Comparison of ENCODE assay signal across 1 cellular context in the genomic region with DNA sequence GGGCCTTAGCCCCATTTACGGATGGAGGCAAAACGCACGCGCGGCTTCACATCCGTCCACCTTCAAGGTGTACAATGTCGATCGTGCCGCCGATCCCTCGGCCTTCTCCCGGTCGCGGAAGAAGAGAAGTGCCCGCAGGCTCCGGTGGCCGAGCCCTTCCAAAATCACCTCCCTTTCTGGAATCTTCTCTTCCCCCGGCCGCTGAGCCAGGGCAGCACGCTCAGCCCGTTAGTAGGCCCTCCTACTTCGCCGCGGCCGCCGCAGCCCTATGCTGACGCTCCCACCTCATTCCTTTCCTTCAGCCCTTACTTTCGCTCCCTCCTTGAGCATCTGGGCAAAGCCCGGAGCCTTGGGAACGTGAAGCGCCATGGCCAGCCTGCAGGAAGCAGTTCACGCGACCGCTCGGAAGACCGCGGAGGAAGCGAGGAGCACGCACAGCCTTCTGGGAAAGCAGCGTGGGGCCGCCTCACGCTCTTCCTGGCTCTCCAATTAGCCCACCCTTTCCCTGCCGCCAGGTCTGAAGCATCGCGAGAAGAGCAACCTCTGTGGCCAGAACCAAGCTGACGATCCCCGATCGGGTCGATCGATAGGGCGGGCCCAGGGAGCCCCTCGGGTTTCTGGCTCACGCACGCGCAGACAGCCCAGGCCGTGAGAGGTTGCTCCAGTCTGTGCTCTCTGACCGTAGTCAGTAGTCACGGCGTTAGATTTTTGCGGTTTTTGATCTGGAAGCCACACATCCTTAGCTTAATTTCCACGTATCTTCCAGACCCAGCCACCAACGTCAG.
A peak's percentile ranks its signal among the peaks of the same experiment; 100 is the strongest.
TF ChIP-seq lines count a peak whose summit lies in the region.

A gene with protein sequence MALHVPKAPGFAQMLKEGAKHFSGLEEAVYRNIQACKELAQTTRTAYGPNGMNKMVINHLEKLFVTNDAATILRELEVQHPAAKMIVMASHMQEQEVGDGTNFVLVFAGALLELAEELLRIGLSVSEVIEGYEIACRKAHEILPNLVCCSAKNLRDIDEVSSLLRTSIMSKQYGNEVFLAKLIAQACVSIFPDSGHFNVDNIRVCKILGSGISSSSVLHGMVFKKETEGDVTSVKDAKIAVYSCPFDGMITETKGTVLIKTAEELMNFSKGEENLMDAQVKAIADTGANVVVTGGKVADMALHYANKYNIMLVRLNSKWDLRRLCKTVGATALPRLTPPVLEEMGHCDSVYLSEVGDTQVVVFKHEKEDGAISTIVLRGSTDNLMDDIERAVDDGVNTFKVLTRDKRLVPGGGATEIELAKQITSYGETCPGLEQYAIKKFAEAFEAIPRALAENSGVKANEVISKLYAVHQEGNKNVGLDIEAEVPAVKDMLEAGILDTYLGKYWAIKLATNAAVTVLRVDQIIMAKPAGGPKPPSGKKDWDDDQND (minus strand): TSS at position 427 of the 785 bp plus-strand sequence. CDS start 58 bp downstream, at position 369.

TF ChIP-seq in K562, 482 proteins besides CTCF, POLR2A, EP300 and RAD21 (continued from another document and continues in another):
- TF ChIP-seq, protein P1, sequence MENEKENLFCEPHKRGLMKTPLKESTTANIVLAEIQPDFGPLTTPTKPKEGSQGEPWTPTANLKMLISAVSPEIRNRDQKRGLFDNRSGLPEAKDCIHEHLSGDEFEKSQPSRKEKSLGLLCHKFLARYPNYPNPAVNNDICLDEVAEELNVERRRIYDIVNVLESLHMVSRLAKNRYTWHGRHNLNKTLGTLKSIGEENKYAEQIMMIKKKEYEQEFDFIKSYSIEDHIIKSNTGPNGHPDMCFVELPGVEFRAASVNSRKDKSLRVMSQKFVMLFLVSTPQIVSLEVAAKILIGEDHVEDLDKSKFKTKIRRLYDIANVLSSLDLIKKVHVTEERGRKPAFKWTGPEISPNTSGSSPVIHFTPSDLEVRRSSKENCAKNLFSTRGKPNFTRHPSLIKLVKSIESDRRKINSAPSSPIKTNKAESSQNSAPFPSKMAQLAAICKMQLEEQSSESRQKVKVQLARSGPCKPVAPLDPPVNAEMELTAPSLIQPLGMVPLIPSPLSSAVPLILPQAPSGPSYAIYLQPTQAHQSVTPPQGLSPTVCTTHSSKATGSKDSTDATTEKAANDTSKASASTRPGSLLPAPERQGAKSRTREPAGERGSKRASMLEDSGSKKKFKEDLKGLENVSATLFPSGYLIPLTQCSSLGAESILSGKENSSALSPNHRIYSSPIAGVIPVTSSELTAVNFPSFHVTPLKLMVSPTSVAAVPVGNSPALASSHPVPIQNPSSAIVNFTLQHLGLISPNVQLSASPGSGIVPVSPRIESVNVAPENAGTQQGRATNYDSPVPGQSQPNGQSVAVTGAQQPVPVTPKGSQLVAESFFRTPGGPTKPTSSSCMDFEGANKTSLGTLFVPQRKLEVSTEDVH (IDR thresholded peaks at IDR 0.05; ENCODE audit: low read depth, partially characterized antibody): no peak
- peak in 1 of 2 experiments; percentile 73; a peak in 1 of 3 replicates for TF ChIP-seq CBX3 (IDR thresholded peaks at IDR 0.05; ENCODE audit: borderline replicate concordance in 1 of 2, low read length in 2 of 2)
- TF ChIP-seq RBM14 (IDR thresholded peaks at IDR 0.05; ENCODE audit: borderline replicate concordance, insufficient read depth, low read depth, low read length): 0 out of 2 replicates have a peak, but pooled peaks have one; percentile 74
- TF ChIP-seq HDAC1 (IDR thresholded peaks at IDR 0.05): peak in 1 of 2 experiments; percentile 83; a peak in 2 of 4 replicates
- TF ChIP-seq, protein P2, sequence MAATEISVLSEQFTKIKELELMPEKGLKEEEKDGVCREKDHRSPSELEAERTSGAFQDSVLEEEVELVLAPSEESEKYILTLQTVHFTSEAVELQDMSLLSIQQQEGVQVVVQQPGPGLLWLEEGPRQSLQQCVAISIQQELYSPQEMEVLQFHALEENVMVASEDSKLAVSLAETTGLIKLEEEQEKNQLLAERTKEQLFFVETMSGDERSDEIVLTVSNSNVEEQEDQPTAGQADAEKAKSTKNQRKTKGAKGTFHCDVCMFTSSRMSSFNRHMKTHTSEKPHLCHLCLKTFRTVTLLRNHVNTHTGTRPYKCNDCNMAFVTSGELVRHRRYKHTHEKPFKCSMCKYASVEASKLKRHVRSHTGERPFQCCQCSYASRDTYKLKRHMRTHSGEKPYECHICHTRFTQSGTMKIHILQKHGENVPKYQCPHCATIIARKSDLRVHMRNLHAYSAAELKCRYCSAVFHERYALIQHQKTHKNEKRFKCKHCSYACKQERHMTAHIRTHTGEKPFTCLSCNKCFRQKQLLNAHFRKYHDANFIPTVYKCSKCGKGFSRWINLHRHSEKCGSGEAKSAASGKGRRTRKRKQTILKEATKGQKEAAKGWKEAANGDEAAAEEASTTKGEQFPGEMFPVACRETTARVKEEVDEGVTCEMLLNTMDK (IDR thresholded peaks at IDR 0.05; ENCODE audit: borderline replicate concordance, insufficient read depth, low read depth, low read length, poor library complexity, severe bottlenecking): no peak
- TF ChIP-seq, protein P3, sequence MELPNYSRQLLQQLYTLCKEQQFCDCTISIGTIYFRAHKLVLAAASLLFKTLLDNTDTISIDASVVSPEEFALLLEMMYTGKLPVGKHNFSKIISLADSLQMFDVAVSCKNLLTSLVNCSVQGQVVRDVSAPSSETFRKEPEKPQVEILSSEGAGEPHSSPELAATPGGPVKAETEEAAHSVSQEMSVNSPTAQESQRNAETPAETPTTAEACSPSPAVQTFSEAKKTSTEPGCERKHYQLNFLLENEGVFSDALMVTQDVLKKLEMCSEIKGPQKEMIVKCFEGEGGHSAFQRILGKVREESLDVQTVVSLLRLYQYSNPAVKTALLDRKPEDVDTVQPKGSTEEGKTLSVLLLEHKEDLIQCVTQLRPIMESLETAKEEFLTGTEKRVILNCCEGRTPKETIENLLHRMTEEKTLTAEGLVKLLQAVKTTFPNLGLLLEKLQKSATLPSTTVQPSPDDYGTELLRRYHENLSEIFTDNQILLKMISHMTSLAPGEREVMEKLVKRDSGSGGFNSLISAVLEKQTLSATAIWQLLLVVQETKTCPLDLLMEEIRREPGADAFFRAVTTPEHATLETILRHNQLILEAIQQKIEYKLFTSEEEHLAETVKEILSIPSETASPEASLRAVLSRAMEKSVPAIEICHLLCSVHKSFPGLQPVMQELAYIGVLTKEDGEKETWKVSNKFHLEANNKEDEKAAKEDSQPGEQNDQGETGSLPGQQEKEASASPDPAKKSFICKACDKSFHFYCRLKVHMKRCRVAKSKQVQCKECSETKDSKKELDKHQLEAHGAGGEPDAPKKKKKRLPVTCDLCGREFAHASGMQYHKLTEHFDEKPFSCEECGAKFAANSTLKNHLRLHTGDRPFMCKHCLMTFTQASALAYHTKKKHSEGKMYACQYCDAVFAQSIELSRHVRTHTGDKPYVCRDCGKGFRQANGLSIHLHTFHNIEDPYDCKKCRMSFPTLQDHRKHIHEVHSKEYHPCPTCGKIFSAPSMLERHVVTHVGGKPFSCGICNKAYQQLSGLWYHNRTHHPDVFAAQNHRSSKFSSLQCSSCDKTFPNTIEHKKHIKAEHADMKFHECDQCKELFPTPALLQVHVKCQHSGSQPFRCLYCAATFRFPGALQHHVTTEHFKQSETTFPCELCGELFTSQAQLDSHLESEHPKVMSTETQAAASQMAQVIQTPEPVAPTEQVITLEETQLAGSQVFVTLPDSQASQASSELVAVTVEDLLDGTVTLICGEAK (IDR thresholded peaks at IDR 0.05): peak; percentile 53; the same call in 1 of the 2 replicates
- TF ChIP-seq, protein P3 (CRISPR knock-in tag; IDR thresholded peaks at IDR 0.05): no peak
- TF ChIP-seq CXXC5 (CRISPR knock-in tag; IDR thresholded peaks at IDR 0.05): peak; percentile 92
- peak; percentile 38; the same call in 1 of the 2 replicates for TF ChIP-seq KLF1 (tag; IDR thresholded peaks at IDR 0.05)
- TF ChIP-seq SIN3A (IDR thresholded peaks at IDR 0.05; ENCODE audit: borderline replicate concordance in 2 of 2, control insufficient read depth in 1 of 2, low read depth in 2 of 2, low read length in 2 of 2): peak; percentile 67 to 95; a peak in 3 of 4 replicates
- no peak for TF ChIP-seq SAFB2 (IDR thresholded peaks at IDR 0.05; ENCODE audit: borderline replicate concordance, low read depth, low read length, severe bottlenecking)
- TF ChIP-seq, protein P4, sequence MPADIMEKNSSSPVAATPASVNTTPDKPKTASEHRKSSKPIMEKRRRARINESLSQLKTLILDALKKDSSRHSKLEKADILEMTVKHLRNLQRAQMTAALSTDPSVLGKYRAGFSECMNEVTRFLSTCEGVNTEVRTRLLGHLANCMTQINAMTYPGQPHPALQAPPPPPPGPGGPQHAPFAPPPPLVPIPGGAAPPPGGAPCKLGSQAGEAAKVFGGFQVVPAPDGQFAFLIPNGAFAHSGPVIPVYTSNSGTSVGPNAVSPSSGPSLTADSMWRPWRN (IDR thresholded peaks at IDR 0.05; ENCODE audit: low read depth): 0 out of 2 replicates have a peak, but pooled peaks have one; percentile 13
- TF ChIP-seq ZNF143 (CRISPR knock-in tag; IDR thresholded peaks at IDR 0.05): peak; percentile 87
- no peak for TF ChIP-seq ZNF134 (CRISPR knock-in tag; conservative IDR thresholded peaks at IDR 0.05)
- TF ChIP-seq, protein P5, sequence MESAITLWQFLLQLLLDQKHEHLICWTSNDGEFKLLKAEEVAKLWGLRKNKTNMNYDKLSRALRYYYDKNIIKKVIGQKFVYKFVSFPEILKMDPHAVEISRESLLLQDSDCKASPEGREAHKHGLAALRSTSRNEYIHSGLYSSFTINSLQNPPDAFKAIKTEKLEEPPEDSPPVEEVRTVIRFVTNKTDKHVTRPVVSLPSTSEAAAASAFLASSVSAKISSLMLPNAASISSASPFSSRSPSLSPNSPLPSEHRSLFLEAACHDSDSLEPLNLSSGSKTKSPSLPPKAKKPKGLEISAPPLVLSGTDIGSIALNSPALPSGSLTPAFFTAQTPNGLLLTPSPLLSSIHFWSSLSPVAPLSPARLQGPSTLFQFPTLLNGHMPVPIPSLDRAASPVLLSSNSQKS (CRISPR knock-in tag; IDR thresholded peaks at IDR 0.05): no peak
- TF ChIP-seq BCOR (IDR thresholded peaks at IDR 0.05): 0 out of 2 replicates have a peak, but pooled peaks have one; percentile 6
- TF ChIP-seq, protein P6, sequence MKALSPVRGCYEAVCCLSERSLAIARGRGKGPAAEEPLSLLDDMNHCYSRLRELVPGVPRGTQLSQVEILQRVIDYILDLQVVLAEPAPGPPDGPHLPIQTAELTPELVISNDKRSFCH (CRISPR knock-in tag; IDR thresholded peaks at IDR 0.05): no peak
- TF ChIP-seq, protein P6 (tag; IDR thresholded peaks at IDR 0.05): peak; percentile 61; the same call in 1 of the 2 replicates
- TF ChIP-seq, protein P7, sequence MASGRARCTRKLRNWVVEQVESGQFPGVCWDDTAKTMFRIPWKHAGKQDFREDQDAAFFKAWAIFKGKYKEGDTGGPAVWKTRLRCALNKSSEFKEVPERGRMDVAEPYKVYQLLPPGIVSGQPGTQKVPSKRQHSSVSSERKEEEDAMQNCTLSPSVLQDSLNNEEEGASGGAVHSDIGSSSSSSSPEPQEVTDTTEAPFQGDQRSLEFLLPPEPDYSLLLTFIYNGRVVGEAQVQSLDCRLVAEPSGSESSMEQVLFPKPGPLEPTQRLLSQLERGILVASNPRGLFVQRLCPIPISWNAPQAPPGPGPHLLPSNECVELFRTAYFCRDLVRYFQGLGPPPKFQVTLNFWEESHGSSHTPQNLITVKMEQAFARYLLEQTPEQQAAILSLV (tag; IDR thresholded peaks at IDR 0.05): no peak
- TF ChIP-seq, protein P8, sequence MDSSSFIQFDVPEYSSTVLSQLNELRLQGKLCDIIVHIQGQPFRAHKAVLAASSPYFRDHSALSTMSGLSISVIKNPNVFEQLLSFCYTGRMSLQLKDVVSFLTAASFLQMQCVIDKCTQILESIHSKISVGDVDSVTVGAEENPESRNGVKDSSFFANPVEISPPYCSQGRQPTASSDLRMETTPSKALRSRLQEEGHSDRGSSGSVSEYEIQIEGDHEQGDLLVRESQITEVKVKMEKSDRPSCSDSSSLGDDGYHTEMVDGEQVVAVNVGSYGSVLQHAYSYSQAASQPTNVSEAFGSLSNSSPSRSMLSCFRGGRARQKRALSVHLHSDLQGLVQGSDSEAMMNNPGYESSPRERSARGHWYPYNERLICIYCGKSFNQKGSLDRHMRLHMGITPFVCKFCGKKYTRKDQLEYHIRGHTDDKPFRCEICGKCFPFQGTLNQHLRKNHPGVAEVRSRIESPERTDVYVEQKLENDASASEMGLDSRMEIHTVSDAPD (CRISPR knock-in tag; IDR thresholded peaks at IDR 0.05): no peak; the same call in 1 of the 2 replicates
- peak; percentile 38; the same call in 1 of the 2 replicates for TF ChIP-seq TCF7L2 (IDR thresholded peaks at IDR 0.05; ENCODE audit: low read depth, low read length)
- peak; percentile 71 for TF ChIP-seq FIP1L1 (IDR thresholded peaks at IDR 0.05; ENCODE audit: low read depth, low read length, poor library complexity, severe bottlenecking)
- TF ChIP-seq FOS (IDR thresholded peaks at IDR 0.05; ENCODE audit: extremely low read depth, insufficient read length): no peak
- no peak for TF ChIP-seq MED1 (CRISPR knock-in tag; IDR thresholded peaks at IDR 0.05; ENCODE audit: borderline replicate concordance)
- no peak for TF ChIP-seq ZKSCAN3 (CRISPR knock-in tag; IDR thresholded peaks at IDR 0.05)
- no peak for TF ChIP-seq KLF6 (CRISPR knock-in tag; IDR thresholded peaks at IDR 0.05; ENCODE audit: borderline replicate concordance)
- TF ChIP-seq ARHGAP35 (IDR thresholded peaks at IDR 0.05; ENCODE audit: partially characterized antibody): peak; percentile 96
